ENCODE assay signal across 1 cellular context in the genomic region with DNA sequence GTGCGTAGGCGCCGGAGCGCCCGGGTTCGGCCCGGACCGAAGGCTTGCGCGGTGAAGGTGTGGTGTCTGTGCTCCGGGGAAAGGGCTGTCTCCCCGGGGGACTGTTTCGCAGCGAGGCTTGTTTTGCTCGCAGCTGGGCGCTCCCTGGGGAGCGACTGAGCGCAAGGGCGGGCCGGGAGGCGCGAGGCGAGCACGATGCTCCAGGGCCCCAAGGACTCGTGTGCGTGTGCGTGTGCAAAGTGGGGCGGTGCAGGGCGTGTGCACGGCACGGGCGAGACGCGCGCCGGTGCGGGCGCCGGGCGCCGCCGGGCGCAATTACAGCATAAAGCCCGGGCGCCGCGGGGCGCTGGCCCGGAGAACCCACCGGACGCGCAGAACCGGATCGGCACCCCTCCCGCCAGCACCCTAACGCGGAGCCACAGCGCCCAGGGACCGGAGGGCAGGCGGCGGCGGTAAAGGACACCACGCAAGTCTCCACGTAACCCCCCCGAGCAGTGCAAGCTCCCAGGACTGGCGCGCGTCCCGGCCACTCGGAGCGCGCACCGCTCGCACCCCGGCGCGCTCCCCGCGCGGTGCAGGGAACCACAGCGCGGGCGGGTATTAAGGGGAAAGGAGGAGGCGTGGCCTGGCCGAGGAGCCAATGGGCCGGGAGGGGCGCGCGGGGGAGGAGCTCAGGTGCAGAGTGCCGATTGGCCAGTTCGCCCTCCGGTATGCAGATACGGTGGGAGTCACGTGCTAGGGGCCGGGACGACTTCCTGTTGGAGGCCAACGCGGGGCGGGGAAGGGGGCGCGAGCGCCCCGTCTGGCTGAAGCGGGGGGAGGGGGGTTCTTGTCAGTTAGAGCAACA.
TF ChIP-seq lines count a peak whose summit lies in the region.

A gene with protein sequence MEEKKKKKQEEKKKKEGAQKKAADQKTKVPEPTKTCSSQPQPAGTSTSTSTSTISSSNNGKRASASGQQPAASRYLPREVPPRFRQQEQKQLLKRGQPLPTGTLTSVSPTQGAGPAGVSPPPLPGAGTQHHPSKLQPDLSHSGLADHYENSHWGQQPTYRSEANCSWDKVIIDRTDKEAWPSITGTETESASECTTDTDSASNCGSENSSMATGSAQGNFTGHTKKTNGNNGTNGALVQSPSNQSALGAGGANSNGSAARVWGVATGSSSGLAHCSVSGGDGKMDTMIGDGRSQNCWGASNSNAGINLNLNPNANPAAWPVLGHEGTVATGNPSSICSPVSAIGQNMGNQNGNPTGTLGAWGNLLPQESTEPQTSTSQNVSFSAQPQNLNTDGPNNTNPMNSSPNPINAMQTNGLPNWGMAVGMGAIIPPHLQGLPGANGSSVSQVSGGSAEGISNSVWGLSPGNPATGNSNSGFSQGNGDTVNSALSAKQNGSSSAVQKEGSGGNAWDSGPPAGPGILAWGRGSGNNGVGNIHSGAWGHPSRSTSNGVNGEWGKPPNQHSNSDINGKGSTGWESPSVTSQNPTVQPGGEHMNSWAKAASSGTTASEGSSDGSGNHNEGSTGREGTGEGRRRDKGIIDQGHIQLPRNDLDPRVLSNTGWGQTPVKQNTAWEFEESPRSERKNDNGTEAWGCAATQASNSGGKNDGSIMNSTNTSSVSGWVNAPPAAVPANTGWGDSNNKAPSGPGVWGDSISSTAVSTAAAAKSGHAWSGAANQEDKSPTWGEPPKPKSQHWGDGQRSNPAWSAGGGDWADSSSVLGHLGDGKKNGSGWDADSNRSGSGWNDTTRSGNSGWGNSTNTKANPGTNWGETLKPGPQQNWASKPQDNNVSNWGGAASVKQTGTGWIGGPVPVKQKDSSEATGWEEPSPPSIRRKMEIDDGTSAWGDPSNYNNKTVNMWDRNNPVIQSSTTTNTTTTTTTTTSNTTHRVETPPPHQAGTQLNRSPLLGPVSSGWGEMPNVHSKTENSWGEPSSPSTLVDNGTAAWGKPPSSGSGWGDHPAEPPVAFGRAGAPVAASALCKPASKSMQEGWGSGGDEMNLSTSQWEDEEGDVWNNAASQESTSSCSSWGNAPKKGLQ (N-terminal part only) (plus strand): TSS at position 835 of the 847 bp plus-strand sequence. CDS start 45,504 bp downstream, outside the sequence.

TF ChIP-seq in GM12878, 131 proteins besides CTCF, POLR2A, EP300 and RAD21 (continued from another document and continues in another):
- TF ChIP-seq, protein P1, sequence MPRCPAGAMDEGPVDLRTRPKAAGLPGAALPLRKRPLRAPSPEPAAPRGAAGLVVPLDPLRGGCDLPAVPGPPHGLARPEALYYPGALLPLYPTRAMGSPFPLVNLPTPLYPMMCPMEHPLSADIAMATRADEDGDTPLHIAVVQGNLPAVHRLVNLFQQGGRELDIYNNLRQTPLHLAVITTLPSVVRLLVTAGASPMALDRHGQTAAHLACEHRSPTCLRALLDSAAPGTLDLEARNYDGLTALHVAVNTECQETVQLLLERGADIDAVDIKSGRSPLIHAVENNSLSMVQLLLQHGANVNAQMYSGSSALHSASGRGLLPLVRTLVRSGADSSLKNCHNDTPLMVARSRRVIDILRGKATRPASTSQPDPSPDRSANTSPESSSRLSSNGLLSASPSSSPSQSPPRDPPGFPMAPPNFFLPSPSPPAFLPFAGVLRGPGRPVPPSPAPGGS (IDR thresholded peaks at IDR 0.05; ENCODE audit: borderline replicate concordance, insufficient read depth, low read depth, low read length, poor library complexity, severe bottlenecking), result no peak
- peak; percentile 70; the same call in 1 of the 2 replicates for TF ChIP-seq NR2F1 (conservative IDR thresholded peaks at IDR 0.05)
- no peak for TF ChIP-seq KDM1A (IDR thresholded peaks at IDR 0.05; ENCODE audit: borderline replicate concordance)
- peak; percentile 99 for TF ChIP-seq LARP7 (IDR thresholded peaks at IDR 0.05)
- peak; percentile 13; the same call in 1 of the 2 replicates for TF ChIP-seq BRCA1 (IDR thresholded peaks at IDR 0.05; ENCODE audit: low read depth, low read length)
- peak; percentile 18; the same call in 1 of the 2 replicates for TF ChIP-seq MXI1 (IDR thresholded peaks at IDR 0.05; ENCODE audit: low read depth, low read length)
- peak in 1 of 2 experiments; percentile 58; a peak in 1 of 3 replicates for TF ChIP-seq EGR1 (IDR thresholded peaks at IDR 0.05; ENCODE audit: borderline replicate concordance in 1 of 2, low read depth in 2 of 2, low read length in 2 of 2)
- TF ChIP-seq EED (IDR thresholded peaks at IDR 0.05; ENCODE audit: low read depth), result no peak
- TF ChIP-seq, protein P2, sequence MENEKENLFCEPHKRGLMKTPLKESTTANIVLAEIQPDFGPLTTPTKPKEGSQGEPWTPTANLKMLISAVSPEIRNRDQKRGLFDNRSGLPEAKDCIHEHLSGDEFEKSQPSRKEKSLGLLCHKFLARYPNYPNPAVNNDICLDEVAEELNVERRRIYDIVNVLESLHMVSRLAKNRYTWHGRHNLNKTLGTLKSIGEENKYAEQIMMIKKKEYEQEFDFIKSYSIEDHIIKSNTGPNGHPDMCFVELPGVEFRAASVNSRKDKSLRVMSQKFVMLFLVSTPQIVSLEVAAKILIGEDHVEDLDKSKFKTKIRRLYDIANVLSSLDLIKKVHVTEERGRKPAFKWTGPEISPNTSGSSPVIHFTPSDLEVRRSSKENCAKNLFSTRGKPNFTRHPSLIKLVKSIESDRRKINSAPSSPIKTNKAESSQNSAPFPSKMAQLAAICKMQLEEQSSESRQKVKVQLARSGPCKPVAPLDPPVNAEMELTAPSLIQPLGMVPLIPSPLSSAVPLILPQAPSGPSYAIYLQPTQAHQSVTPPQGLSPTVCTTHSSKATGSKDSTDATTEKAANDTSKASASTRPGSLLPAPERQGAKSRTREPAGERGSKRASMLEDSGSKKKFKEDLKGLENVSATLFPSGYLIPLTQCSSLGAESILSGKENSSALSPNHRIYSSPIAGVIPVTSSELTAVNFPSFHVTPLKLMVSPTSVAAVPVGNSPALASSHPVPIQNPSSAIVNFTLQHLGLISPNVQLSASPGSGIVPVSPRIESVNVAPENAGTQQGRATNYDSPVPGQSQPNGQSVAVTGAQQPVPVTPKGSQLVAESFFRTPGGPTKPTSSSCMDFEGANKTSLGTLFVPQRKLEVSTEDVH (IDR thresholded peaks at IDR 0.05; ENCODE audit: low read depth, partially characterized antibody), result no peak
- TF ChIP-seq ZNF24 (IDR thresholded peaks at IDR 0.05), result 0 out of 2 replicates have a peak, but pooled peaks have one; percentile 15
- TF ChIP-seq SP1 (IDR thresholded peaks at IDR 0.05; ENCODE audit: low read depth, low read length), result peak; percentile 85
- TF ChIP-seq RELA (IDR thresholded peaks at IDR 0.05; ENCODE audit: borderline replicate concordance, partially characterized antibody), result peak; percentile 16
- TF ChIP-seq GATAD2B (conservative IDR thresholded peaks at IDR 0.05; ENCODE audit: low read depth), result peak; percentile 96
- peak; percentile 95 to 96 for TF ChIP-seq BHLHE40 (IDR thresholded peaks at IDR 0.05; ENCODE audit: borderline replicate concordance in 1 of 2, low read depth in 2 of 2, low read length in 1 of 2)
- TF ChIP-seq, protein P3, sequence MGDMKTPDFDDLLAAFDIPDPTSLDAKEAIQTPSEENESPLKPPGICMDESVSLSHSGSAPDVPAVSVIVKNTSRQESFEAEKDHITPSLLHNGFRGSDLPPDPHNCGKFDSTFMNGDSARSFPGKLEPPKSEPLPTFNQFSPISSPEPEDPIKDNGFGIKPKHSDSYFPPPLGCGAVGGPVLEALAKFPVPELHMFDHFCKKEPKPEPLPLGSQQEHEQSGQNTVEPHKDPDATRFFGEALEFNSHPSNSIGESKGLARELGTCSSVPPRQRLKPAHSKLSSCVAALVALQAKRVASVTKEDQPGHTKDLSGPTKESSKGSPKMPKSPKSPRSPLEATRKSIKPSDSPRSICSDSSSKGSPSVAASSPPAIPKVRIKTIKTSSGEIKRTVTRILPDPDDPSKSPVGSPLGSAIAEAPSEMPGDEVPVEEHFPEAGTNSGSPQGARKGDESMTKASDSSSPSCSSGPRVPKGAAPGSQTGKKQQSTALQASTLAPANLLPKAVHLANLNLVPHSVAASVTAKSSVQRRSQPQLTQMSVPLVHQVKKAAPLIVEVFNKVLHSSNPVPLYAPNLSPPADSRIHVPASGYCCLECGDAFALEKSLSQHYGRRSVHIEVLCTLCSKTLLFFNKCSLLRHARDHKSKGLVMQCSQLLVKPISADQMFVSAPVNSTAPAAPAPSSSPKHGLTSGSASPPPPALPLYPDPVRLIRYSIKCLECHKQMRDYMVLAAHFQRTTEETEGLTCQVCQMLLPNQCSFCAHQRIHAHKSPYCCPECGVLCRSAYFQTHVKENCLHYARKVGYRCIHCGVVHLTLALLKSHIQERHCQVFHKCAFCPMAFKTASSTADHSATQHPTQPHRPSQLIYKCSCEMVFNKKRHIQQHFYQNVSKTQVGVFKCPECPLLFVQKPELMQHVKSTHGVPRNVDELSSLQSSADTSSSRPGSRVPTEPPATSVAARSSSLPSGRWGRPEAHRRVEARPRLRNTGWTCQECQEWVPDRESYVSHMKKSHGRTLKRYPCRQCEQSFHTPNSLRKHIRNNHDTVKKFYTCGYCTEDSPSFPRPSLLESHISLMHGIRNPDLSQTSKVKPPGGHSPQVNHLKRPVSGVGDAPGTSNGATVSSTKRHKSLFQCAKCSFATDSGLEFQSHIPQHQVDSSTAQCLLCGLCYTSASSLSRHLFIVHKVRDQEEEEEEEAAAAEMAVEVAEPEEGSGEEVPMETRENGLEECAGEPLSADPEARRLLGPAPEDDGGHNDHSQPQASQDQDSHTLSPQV (IDR thresholded peaks at IDR 0.05), result 0 out of 2 replicates have a peak, but pooled peaks have one; percentile 9
- TF ChIP-seq, protein P4, sequence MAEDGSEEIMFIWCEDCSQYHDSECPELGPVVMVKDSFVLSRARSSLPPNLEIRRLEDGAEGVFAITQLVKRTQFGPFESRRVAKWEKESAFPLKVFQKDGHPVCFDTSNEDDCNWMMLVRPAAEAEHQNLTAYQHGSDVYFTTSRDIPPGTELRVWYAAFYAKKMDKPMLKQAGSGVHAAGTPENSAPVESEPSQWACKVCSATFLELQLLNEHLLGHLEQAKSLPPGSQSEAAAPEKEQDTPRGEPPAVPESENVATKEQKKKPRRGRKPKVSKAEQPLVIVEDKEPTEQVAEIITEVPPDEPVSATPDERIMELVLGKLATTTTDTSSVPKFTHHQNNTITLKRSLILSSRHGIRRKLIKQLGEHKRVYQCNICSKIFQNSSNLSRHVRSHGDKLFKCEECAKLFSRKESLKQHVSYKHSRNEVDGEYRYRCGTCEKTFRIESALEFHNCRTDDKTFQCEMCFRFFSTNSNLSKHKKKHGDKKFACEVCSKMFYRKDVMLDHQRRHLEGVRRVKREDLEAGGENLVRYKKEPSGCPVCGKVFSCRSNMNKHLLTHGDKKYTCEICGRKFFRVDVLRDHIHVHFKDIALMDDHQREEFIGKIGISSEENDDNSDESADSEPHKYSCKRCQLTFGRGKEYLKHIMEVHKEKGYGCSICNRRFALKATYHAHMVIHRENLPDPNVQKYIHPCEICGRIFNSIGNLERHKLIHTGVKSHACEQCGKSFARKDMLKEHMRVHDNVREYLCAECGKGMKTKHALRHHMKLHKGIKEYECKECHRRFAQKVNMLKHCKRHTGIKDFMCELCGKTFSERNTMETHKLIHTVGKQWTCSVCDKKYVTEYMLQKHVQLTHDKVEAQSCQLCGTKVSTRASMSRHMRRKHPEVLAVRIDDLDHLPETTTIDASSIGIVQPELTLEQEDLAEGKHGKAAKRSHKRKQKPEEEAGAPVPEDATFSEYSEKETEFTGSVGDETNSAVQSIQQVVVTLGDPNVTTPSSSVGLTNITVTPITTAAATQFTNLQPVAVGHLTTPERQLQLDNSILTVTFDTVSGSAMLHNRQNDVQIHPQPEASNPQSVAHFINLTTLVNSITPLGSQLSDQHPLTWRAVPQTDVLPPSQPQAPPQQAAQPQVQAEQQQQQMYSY (CRISPR knock-in tag; IDR thresholded peaks at IDR 0.05), result peak; percentile 46; the same call in 1 of the 2 replicates
- TF ChIP-seq SMAD1 (IDR thresholded peaks at IDR 0.05; ENCODE audit: low read depth, partially characterized antibody), result peak; percentile 42
- TF ChIP-seq CBX5 (IDR thresholded peaks at IDR 0.05; ENCODE audit: low read depth), result no peak
- peak; percentile 81; the same call in 1 of the 2 replicates for TF ChIP-seq SMARCA5 (IDR thresholded peaks at IDR 0.05)
- peak; percentile 93 for TF ChIP-seq HDGF (IDR thresholded peaks at IDR 0.05)
- TF ChIP-seq, protein P5, sequence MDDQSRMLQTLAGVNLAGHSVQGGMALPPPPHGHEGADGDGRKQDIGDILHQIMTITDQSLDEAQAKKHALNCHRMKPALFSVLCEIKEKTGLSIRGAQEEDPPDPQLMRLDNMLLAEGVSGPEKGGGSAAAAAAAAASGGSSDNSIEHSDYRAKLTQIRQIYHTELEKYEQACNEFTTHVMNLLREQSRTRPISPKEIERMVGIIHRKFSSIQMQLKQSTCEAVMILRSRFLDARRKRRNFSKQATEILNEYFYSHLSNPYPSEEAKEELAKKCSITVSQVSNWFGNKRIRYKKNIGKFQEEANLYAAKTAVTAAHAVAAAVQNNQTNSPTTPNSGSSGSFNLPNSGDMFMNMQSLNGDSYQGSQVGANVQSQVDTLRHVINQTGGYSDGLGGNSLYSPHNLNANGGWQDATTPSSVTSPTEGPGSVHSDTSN (IDR thresholded peaks at IDR 0.05; ENCODE audit: insufficient replicate concordance, low read depth, low read length), result peak; percentile 44
- TF ChIP-seq RUNX3 (IDR thresholded peaks at IDR 0.05; ENCODE audit: low read length), result peak; percentile 68
- TF ChIP-seq, protein P6, sequence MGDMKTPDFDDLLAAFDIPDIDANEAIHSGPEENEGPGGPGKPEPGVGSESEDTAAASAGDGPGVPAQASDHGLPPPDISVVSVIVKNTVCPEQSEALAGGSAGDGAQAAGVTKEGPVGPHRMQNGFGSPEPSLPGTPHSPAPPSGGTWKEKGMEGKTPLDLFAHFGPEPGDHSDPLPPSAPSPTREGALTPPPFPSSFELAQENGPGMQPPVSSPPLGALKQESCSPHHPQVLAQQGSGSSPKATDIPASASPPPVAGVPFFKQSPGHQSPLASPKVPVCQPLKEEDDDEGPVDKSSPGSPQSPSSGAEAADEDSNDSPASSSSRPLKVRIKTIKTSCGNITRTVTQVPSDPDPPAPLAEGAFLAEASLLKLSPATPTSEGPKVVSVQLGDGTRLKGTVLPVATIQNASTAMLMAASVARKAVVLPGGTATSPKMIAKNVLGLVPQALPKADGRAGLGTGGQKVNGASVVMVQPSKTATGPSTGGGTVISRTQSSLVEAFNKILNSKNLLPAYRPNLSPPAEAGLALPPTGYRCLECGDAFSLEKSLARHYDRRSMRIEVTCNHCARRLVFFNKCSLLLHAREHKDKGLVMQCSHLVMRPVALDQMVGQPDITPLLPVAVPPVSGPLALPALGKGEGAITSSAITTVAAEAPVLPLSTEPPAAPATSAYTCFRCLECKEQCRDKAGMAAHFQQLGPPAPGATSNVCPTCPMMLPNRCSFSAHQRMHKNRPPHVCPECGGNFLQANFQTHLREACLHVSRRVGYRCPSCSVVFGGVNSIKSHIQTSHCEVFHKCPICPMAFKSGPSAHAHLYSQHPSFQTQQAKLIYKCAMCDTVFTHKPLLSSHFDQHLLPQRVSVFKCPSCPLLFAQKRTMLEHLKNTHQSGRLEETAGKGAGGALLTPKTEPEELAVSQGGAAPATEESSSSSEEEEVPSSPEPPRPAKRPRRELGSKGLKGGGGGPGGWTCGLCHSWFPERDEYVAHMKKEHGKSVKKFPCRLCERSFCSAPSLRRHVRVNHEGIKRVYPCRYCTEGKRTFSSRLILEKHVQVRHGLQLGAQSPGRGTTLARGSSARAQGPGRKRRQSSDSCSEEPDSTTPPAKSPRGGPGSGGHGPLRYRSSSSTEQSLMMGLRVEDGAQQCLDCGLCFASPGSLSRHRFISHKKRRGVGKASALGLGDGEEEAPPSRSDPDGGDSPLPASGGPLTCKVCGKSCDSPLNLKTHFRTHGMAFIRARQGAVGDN (IDR thresholded peaks at IDR 0.05), result peak; percentile 85
